In the genomic region with DNA sequence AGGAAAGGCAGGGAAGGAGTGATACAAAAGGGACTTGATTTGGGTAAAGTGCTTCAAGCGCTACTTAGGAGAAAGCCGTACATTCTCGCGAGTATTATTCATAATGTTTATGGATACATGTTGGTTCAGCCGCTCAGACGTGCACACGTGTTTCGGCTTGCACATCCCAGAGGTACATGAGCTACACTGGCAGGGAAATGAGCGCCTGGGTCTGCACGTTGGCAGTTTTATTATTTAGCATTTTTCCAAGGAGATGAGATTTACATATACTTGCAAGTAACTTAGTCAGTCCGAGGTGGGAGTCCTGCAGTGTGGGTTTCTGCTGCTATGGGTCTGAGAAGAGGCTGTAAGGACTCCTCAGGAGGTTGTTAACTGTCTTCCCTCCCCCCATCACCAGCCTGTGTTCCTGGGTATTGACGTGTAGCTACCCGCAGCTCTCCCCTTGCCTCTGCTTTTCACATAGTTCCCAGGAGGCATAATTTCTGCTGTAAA, we compare ENCODE assay signal across 8 cellular contexts. TPM values are rescaled to one million over a fixed set of nuclear protein-coding genes. Genes with fewer than 3 reads are reported as not detected.
A peak's percentile ranks its signal among the peaks of the same experiment; 100 is the strongest.
DNase-seq lines count a peak whose midpoint lies in the region; ATAC-seq and TF ChIP-seq lines count a peak whose summit lies in the region.

No MANE protein-coding gene starts in this region.

- WGBS in endodermal cell (ENCODE audit: insufficient coverage in 1 of 2, insufficient read length in 1 of 2), 2 experiments = 42 to 44% methylated on average over 6 to 13 of the region's 13 CpGs
- WGBS in trophoblast cell (ENCODE audit: extremely low coverage, insufficient coverage, insufficient read length) = no CpG with 5 or more reads among the region's 13 CpGs

- H3K4me1 Mint-ChIP-seq in WTC11 = peaks cover 17% of the 10 kb centered on the region
- peaks cover 9% of the 10 kb centered on the region for H3K4me1 Mint-ChIP-seq in endodermal cell

- H3K4me3 ChIP-seq in endodermal cell (ENCODE audit: low read length) = peak overlapping the region; percentile 79
- H3K4me3 ChIP-seq in trophoblast cell (ENCODE audit: low read depth, low read length) = peak overlapping the region; percentile 80

- peaks cover 33% of the 10 kb centered on the region for H3K27me3 Mint-ChIP-seq in WTC11 (ENCODE audit: low read depth)
- H3K27me3 Mint-ChIP-seq in endodermal cell (ENCODE audit: insufficient read depth) = peaks cover 29% of the 10 kb centered on the region

- peak; percentile 32 to 36 for ATAC-seq in activated CD4-positive, CD25-positive, alpha-beta regulatory T cell treated with anti-CD3 and anti-CD28 coated beads, Interleukin-2, amount 50 U/mL, for 24 hours
- no peak for ATAC-seq in WTC11
- no peak for ATAC-seq in GM19397 (IDR thresholded peaks at IDR 0.05; ENCODE audit: unreplicated experiment)
- no peak for ATAC-seq in HG02588 (IDR thresholded peaks at IDR 0.05; ENCODE audit: unreplicated experiment)

- H2AFZ ChIP-seq in trophoblast cell (ENCODE audit: insufficient read depth, low read length, poor library complexity) = peak overlapping the region; percentile 72

- peak overlapping the region; percentile 92 for H3K18ac ChIP-seq in trophoblast cell (ENCODE audit: low read length)

- H3K4me1 ChIP-seq in endodermal cell (ENCODE audit: control insufficient read depth, insufficient read depth, low read length) (no peaks in the 10 kb centered on the region), trophoblast cell (ENCODE audit: control insufficient read depth in 1 of 2, insufficient read depth in 2 of 2, low read length in 2 of 2) (peaks cover 10 to 15% of the 10 kb centered on the region in 2 experiments)

- peaks cover 21% of the 10 kb centered on the region for H3K79me2 ChIP-seq in trophoblast cell (ENCODE audit: control insufficient read depth, insufficient read depth, low read length, poor library complexity)

- H2AK5ac ChIP-seq in trophoblast cell (ENCODE audit: low read length) = peak overlapping the region; percentile 98

- peak overlapping the region; percentile 97 for H3K14ac ChIP-seq in trophoblast cell (ENCODE audit: low read length)

- peak overlapping the region; percentile 85 for H4K91ac ChIP-seq in trophoblast cell (ENCODE audit: low read depth, low read length)

- no peak overlapping the region for H4K12ac ChIP-seq in trophoblast cell (ENCODE audit: low read depth, low read length)

- peak overlapping the region; percentile 89 for H3K4me2 ChIP-seq in trophoblast cell (ENCODE audit: low read length)

- H3K9me3 ChIP-seq in endodermal cell (ENCODE audit: control insufficient read depth, low read length) (peaks cover 15% of the 10 kb centered on the region), trophoblast cell (ENCODE audit: insufficient read depth, low read depth, low read length) (no peaks in the 10 kb centered on the region)

- peaks cover 18% of the 10 kb centered on the region for H3K9me3 Mint-ChIP-seq in WTC11
- H3K9me3 Mint-ChIP-seq in endodermal cell = peaks cover 17% of the 10 kb centered on the region

- peak overlapping the region; percentile 90 for H3K4ac ChIP-seq in trophoblast cell (ENCODE audit: low read depth, low read length)

- H3K4me3 Mint-ChIP-seq in WTC11 (peak overlapping the region; percentile 80), endodermal cell (peak overlapping the region; percentile 69)

- H2BK120ac ChIP-seq in trophoblast cell (ENCODE audit: insufficient read depth, low read length, poor library complexity) = peak overlapping the region; percentile 61

- TF ChIP-seq CTCF in WTC11 (IDR thresholded peaks at IDR 0.05) (no peak), endodermal cell (conservative IDR thresholded peaks at IDR 0.05) (no peak)

- CTCF ChIA-PET in WTC11 (lab: Charles Lee) = interaction anchor here (1.2 kb wide), 1 partner anchor 515 kb away, joined by 3 read pairs; no protein-coding TSS in a partner anchor

- H3K36me3 ChIP-seq in endodermal cell (ENCODE audit: control insufficient read depth, insufficient read depth, low read length) (no peaks in the 10 kb centered on the region), trophoblast cell (ENCODE audit: control insufficient read depth in 1 of 2, insufficient read depth in 2 of 2, low read length in 2 of 2) (no peaks in the 10 kb centered on the region)

- H3K9ac ChIP-seq in endodermal cell (ENCODE audit: extremely low read depth, low read length, poor library complexity, severe bottlenecking) (no peak overlapping the region), trophoblast cell (ENCODE audit: low read length) (peak overlapping the region; percentile 38)

- H3K27ac Mint-ChIP-seq in WTC11 (no peak overlapping the region), endodermal cell (no peak overlapping the region)

- H3K27ac ChIP-seq in endodermal cell (ENCODE audit: low read depth, low read length) (no peak overlapping the region), trophoblast cell (ENCODE audit: low read depth, low read length) (peak overlapping the region; percentile 73)

- H3K23ac ChIP-seq in trophoblast cell (ENCODE audit: low read length) = no peak overlapping the region

- H3K27me3 ChIP-seq in endodermal cell (ENCODE audit: control insufficient read depth, insufficient read depth, low read length, poor library complexity, severe bottlenecking) (peaks cover 40% of the 10 kb centered on the region), trophoblast cell (ENCODE audit: insufficient read depth, low read length) (no peaks in the 10 kb centered on the region)

- POLR2A ChIA-PET in WTC11 (lab: Charles Lee) = no interaction called here

- H3K36me3 Mint-ChIP-seq in WTC11 (peaks cover 18% of the 10 kb centered on the region), endodermal cell (ENCODE audit: low read depth) (peaks cover 2% of the 10 kb centered on the region)

- peak overlapping the region; percentile 84 for H2BK5ac ChIP-seq in trophoblast cell (ENCODE audit: low read depth, low read length, poor library complexity)

- peaks cover 24% of the 10 kb centered on the region for H3K79me1 ChIP-seq in trophoblast cell (ENCODE audit: low read length)

- no peak overlapping the region for H2BK12ac ChIP-seq in trophoblast cell (ENCODE audit: low read length)

- H4K8ac ChIP-seq in trophoblast cell (ENCODE audit: low read depth, low read length) = peak overlapping the region; percentile 83

- no peak for DNase-seq in activated CD4-positive, CD25-positive, alpha-beta regulatory T cell treated with anti-CD3 and anti-CD28 coated beads, Interleukin-2, amount 50 U/mL, for 72 hours
- DNase-seq in WTC11 (ENCODE audit: low spot score) (no peak), endodermal cell (peak; percentile 64), trophoblast cell (peak; percentile 63 to 81), cerebellar nuclear complex (lab: John Stamatoyannopoulos, UW) (no peak)

TF ChIP-seq in WTC11, 78 proteins besides CTCF, POLR2A, EP300 and RAD21 (continues in another document):
- no peak for TF ChIP-seq ZNF121 (CRISPR knock-in tag; IDR thresholded peaks at IDR 0.05)
- TF ChIP-seq, protein P1, sequence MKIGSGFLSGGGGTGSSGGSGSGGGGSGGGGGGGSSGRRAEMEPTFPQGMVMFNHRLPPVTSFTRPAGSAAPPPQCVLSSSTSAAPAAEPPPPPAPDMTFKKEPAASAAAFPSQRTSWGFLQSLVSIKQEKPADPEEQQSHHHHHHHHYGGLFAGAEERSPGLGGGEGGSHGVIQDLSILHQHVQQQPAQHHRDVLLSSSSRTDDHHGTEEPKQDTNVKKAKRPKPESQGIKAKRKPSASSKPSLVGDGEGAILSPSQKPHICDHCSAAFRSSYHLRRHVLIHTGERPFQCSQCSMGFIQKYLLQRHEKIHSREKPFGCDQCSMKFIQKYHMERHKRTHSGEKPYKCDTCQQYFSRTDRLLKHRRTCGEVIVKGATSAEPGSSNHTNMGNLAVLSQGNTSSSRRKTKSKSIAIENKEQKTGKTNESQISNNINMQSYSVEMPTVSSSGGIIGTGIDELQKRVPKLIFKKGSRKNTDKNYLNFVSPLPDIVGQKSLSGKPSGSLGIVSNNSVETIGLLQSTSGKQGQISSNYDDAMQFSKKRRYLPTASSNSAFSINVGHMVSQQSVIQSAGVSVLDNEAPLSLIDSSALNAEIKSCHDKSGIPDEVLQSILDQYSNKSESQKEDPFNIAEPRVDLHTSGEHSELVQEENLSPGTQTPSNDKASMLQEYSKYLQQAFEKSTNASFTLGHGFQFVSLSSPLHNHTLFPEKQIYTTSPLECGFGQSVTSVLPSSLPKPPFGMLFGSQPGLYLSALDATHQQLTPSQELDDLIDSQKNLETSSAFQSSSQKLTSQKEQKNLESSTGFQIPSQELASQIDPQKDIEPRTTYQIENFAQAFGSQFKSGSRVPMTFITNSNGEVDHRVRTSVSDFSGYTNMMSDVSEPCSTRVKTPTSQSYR (CRISPR knock-in tag; IDR thresholded peaks at IDR 0.05) = no peak

RNA-seq across cellular contexts. Expression of a gene that starts 1.5 kb away (rescaled TPM):
- total RNA-seq in WTC11 (2021) = 7.8 to 10.3 TPM (median 8.7 TPM) in 3 replicates
- 1 to 10 TPM; 7.2 to 8.6 TPM for total RNA-seq in endodermal cell
- 1.2 TPM for polyA plus RNA-seq in endodermal cell (2013, experiment 1 of 2)
- 1.4 TPM for polyA plus RNA-seq in endodermal cell (2013, experiment 2 of 2)
- polyA plus RNA-seq in trophoblast cell (2013) = 145 and 158 TPM in 2 replicates

RNA-seq across cellular contexts. Expression of a gene that starts 41.7 kb away (rescaled TPM):
- total RNA-seq in WTC11 (2021) (17.2 to 18.0 TPM (median 17.8 TPM) in 3 replicates), endodermal cell (10 to 100 TPM; 10.1 to 11.4 TPM)
- 0.64 TPM for polyA plus RNA-seq in endodermal cell (2013, experiment 1 of 2)
- polyA plus RNA-seq in endodermal cell (2013, experiment 2 of 2) = 0.37 TPM
- 13.0 and 14.0 TPM in 2 replicates for polyA plus RNA-seq in trophoblast cell (2013)

Comparison
In these comparisons a context has a peak if more than half of its experiments do, and no peak if none do; other contexts are left out.
1. ATAC-seq: peak in activated CD4-positive, CD25-positive, alpha-beta regulatory T cell treated with anti-CD3 and anti-CD28 coated beads, Interleukin-2, amount 50 U/mL, for 24 hours (2 of 2); none in WTC11 (single experiment), GM19397 (single experiment) and HG02588 (single experiment).
2. DNase-seq: peak in endodermal cell (single experiment) and trophoblast cell (2 of 2); none in activated CD4-positive, CD25-positive, alpha-beta regulatory T cell treated with anti-CD3 and anti-CD28 coated beads, Interleukin-2, amount 50 U/mL, for 72 hours (single experiment), WTC11 (single experiment) and cerebellar nuclear complex (0 of 2).